Comparison of ENCODE assay signal across 8 cellular contexts in genomic region chr6:4017058-4017457, GRCh38.
DNase-seq lines count a peak whose midpoint lies in the region; ATAC-seq lines count a peak whose summit lies in the region.

No MANE protein-coding gene starts in this region.

- H3K27me3 ChIP-seq in subcutaneous abdominal adipose tissue (ENCODE audit: control insufficient read depth in 5 of 5, insufficient read depth in 4 of 5, low read length in 5 of 5) = peaks cover 0 to 2% (median 0%) of the 10 kb centered on the region in 5 donors

- peak overlapping the region; percentile 98 for H3K27ac Mint-ChIP-seq in activated CD4-positive, alpha-beta T cell treated with anti-CD3 and anti-CD28 coated beads, Interleukin-2, amount 10 ng/mL, durations not matched to agents 24 days and 14 days
- peak overlapping the region; percentile 96 for H3K27ac Mint-ChIP-seq in activated T-helper 17 cell treated with anti-CD3 and anti-CD28 coated beads, Interleukin-2, amount 50 U/mL, for 72 hours
- peak overlapping the region; percentile 93 to 100 (median 98) for H3K27ac Mint-ChIP-seq in immature natural killer cell

- ATAC-seq in activated T-helper 17 cell treated with anti-CD3 and anti-CD28 coated beads, Interleukin-2, amount 50 U/mL, for 72 hours (replicated peaks) = no peak
- ATAC-seq in HG02759 (IDR thresholded peaks at IDR 0.05; ENCODE audit: unreplicated experiment) = no peak

- intact Hi-C loops in activated CD4-positive, alpha-beta T cell treated with anti-CD3 and anti-CD28 coated beads, Interleukin-2, amount 10 ng/mL, durations not matched to agents 24 days and 14 days (cut with micrococcal nuclease) = loop anchor here (5.0 to 10.0 kb wide), 4 partner anchors 140 to 985 kb away; partner anchors contain the start of genes FAM50B, PSMG4 and RPP40

- H3K9me3 ChIP-seq in subcutaneous abdominal adipose tissue (ENCODE audit: control insufficient read depth in 5 of 5, low read length in 5 of 5) = no peaks in the 10 kb centered on the region

- H3K4me3 ChIP-seq in subcutaneous abdominal adipose tissue (ENCODE audit: low read depth in 1 of 5, low read length in 5 of 5) = peak overlapping the region in 2 of 5 donors; percentile 71 to 78

- peaks cover 29% of the 10 kb centered on the region for H3K36me3 Mint-ChIP-seq in activated CD4-positive, alpha-beta T cell treated with anti-CD3 and anti-CD28 coated beads, Interleukin-2, amount 10 ng/mL, durations not matched to agents 24 days and 14 days (ENCODE audit: low read depth)
- peaks cover 39% of the 10 kb centered on the region for H3K36me3 Mint-ChIP-seq in activated T-helper 17 cell treated with anti-CD3 and anti-CD28 coated beads, Interleukin-2, amount 50 U/mL, for 72 hours (ENCODE audit: low read depth)
- H3K36me3 Mint-ChIP-seq in immature natural killer cell = peaks cover 0 to 9% (median 8%) of the 10 kb centered on the region in 3 donors

- no peaks in the 10 kb centered on the region for H3K36me3 ChIP-seq in subcutaneous abdominal adipose tissue (ENCODE audit: control insufficient read depth in 5 of 5, insufficient read depth in 5 of 5, low read length in 5 of 5)

- peak; percentile 49 for DNase-seq in activated CD4-positive, alpha-beta T cell treated with anti-CD3 and anti-CD28 coated beads, Interleukin-2, amount 10 ng/mL, durations not matched to agents 24 days and 14 days
- DNase-seq in activated CD4-positive, alpha-beta T cell treated with anti-CD3 and anti-CD28 coated beads for 48 hours = no peak
- DNase-seq in immature natural killer cell (no peak), activated gamma-delta T cell (lab: John Stamatoyannopoulos, UW) (no peak)
- DNase-seq in NK-92 treated with Interleukin-12 subunit alpha and Interleukin-12 subunit beta, amount 100 ng/mL, for 24 hours (lab: John Stamatoyannopoulos, UW) = no peak

- peak overlapping the region in 4 of 5 donors; percentile 88 to 98 (median 94) for H3K9ac ChIP-seq in subcutaneous abdominal adipose tissue (ENCODE audit: low read length in 5 of 5)

- H3K9me3 Mint-ChIP-seq in activated CD4-positive, alpha-beta T cell treated with anti-CD3 and anti-CD28 coated beads, Interleukin-2, amount 10 ng/mL, durations not matched to agents 24 days and 14 days = no peaks in the 10 kb centered on the region
- H3K9me3 Mint-ChIP-seq in activated T-helper 17 cell treated with anti-CD3 and anti-CD28 coated beads, Interleukin-2, amount 50 U/mL, for 72 hours = no peaks in the 10 kb centered on the region
- H3K9me3 Mint-ChIP-seq in immature natural killer cell = no peaks in the 10 kb centered on the region

- peaks cover 49% of the 10 kb centered on the region for H3K4me1 Mint-ChIP-seq in activated CD4-positive, alpha-beta T cell treated with anti-CD3 and anti-CD28 coated beads, Interleukin-2, amount 10 ng/mL, durations not matched to agents 24 days and 14 days
- peaks cover 44% of the 10 kb centered on the region for H3K4me1 Mint-ChIP-seq in activated T-helper 17 cell treated with anti-CD3 and anti-CD28 coated beads, Interleukin-2, amount 50 U/mL, for 72 hours
- H3K4me1 Mint-ChIP-seq in immature natural killer cell = peaks cover 55 to 74% of the 10 kb centered on the region in 2 donors

- H3K27me3 Mint-ChIP-seq in activated CD4-positive, alpha-beta T cell treated with anti-CD3 and anti-CD28 coated beads, Interleukin-2, amount 10 ng/mL, durations not matched to agents 24 days and 14 days = no peaks in the 10 kb centered on the region
- H3K27me3 Mint-ChIP-seq in activated T-helper 17 cell treated with anti-CD3 and anti-CD28 coated beads, Interleukin-2, amount 50 U/mL, for 72 hours = no peaks in the 10 kb centered on the region
- H3K27me3 Mint-ChIP-seq in immature natural killer cell (ENCODE audit: low read depth in 3 of 3) = peaks cover 13 to 21% (median 17%) of the 10 kb centered on the region in 3 donors

- peak overlapping the region; percentile 74 for H3K27ac ChIP-seq in subcutaneous abdominal adipose tissue (ENCODE audit: low read depth, low read length)

- H3K4me1 ChIP-seq in subcutaneous abdominal adipose tissue (ENCODE audit: control insufficient read depth in 5 of 5, insufficient read depth in 5 of 5, low read length in 5 of 5) = peaks cover 3 to 40% (median 33%) of the 10 kb centered on the region in 5 donors

- H3K4me3 Mint-ChIP-seq in activated CD4-positive, alpha-beta T cell treated with anti-CD3 and anti-CD28 coated beads, Interleukin-2, amount 10 ng/mL, durations not matched to agents 24 days and 14 days = peak overlapping the region; percentile 94
- peak overlapping the region; percentile 90 for H3K4me3 Mint-ChIP-seq in activated T-helper 17 cell treated with anti-CD3 and anti-CD28 coated beads, Interleukin-2, amount 50 U/mL, for 72 hours
- peak overlapping the region; percentile 92 to 100 (median 96) for H3K4me3 Mint-ChIP-seq in immature natural killer cell
